Comparison of ENCODE assay signal across 4 cellular contexts in genomic region chr10:21423338-21423737, GRCh38.
TF ChIP-seq lines count a peak whose summit lies in the region.

No MANE protein-coding gene starts in this region.

TF ChIP-seq in GM23338, 12 proteins besides CTCF, POLR2A, EP300 and RAD21 (continues in another document):
- TF ChIP-seq REST (IDR thresholded peaks at IDR 0.05; ENCODE audit: unreplicated experiment) (no peak), POLR2AphosphoS5 (IDR thresholded peaks at IDR 0.05; ENCODE audit: low read depth) (no peak), CREB1 (CRISPR knock-in tag; IDR thresholded peaks at IDR 0.05; ENCODE audit: low read depth) (no peak)

TF ChIP-seq in K562, 482 proteins besides CTCF, POLR2A, EP300 and RAD21 (continues in another document):
- TF ChIP-seq TAF9B (IDR thresholded peaks at IDR 0.05; ENCODE audit: partially characterized antibody): no peak
- no peak for TF ChIP-seq RBM39 (optimal IDR thresholded peaks at IDR 0.05; ENCODE audit: low read depth, low read length)
- no peak for TF ChIP-seq AFF1 (IDR thresholded peaks at IDR 0.05; ENCODE audit: low read depth in 1 of 2, partially characterized antibody in 2 of 2)
- TF ChIP-seq PCBP1 (IDR thresholded peaks at IDR 0.05; ENCODE audit: low read depth, low read length, poor library complexity, severe bottlenecking): no peak
- peak in 1 of 2 experiments; percentile 57; a peak in 1 of 4 replicates for TF ChIP-seq MCM7 (IDR thresholded peaks at IDR 0.05)
- TF ChIP-seq ZC3H11A (IDR thresholded peaks at IDR 0.05; ENCODE audit: low read depth, low read length): no peak
- TF ChIP-seq ZNF512 (tag; IDR thresholded peaks at IDR 0.05): peak; percentile 66
- TF ChIP-seq HBP1 (CRISPR knock-in tag; IDR thresholded peaks at IDR 0.05): 0 out of 2 replicates have a peak, but pooled peaks have one; percentile 39
- 0 out of 2 replicates have a peak, but pooled peaks have one; percentile 37 for TF ChIP-seq OTX1 (CRISPR knock-in tag; IDR thresholded peaks at IDR 0.05)

TF ChIP-seq in SK-N-SH, 30 proteins besides CTCF, POLR2A, EP300 and RAD21:
- TF ChIP-seq ELF1 (IDR thresholded peaks at IDR 0.05) (no peak), USF2 (IDR thresholded peaks at IDR 0.05; ENCODE audit: borderline replicate concordance, low read depth, low read length) (no peak), ZBTB33 (IDR thresholded peaks at IDR 0.05; ENCODE audit: borderline replicate concordance, low read depth) (no peak), EZH2phosphoT487 (IDR thresholded peaks at IDR 0.05; ENCODE audit: borderline replicate concordance, low read depth) (no peak), IRF3 (IDR thresholded peaks at IDR 0.05; ENCODE audit: low read depth, low read length) (no peak), MAX (IDR thresholded peaks at IDR 0.05; ENCODE audit: low read depth) (no peak), RCOR1 (IDR thresholded peaks at IDR 0.05; ENCODE audit: low read length) (no peak), REST (IDR thresholded peaks at IDR 0.05; ENCODE audit: low read depth, low read length) (no peak), PBX3 (IDR thresholded peaks at IDR 0.05) (no peak), POLR2AphosphoS5 (IDR thresholded peaks at IDR 0.05; ENCODE audit: low read depth, low read length) (no peak), GABPA (IDR thresholded peaks at IDR 0.05; ENCODE audit: low read depth) (no peak), SIN3A (IDR thresholded peaks at IDR 0.05; ENCODE audit: borderline replicate concordance, low read depth, low read length) (no peak), JUND (IDR thresholded peaks at IDR 0.05) (no peak), RFX5 (IDR thresholded peaks at IDR 0.05; ENCODE audit: low read length) (no peak), CHD2 (IDR thresholded peaks at IDR 0.05; ENCODE audit: low read length, partially characterized antibody) (no peak), TCF12 (IDR thresholded peaks at IDR 0.05) (no peak), GATA2 (CRISPR knock-in tag; IDR thresholded peaks at IDR 0.05) (no peak)

TF ChIP-seq in SK-N-SH treated with all-trans-retinoic acid at 6 μM for 48 hours, 23 proteins besides CTCF, POLR2A, EP300 and RAD21:
- TF ChIP-seq ZFP3 (CRISPR knock-in tag; IDR thresholded peaks at IDR 0.05) (no peak), ZC3H10 (CRISPR knock-in tag; IDR thresholded peaks at IDR 0.05) (no peak), RARB (CRISPR knock-in tag; IDR thresholded peaks at IDR 0.05) (no peak), ZNF565 (CRISPR knock-in tag; conservative IDR thresholded peaks at IDR 0.05; ENCODE audit: low read depth) (no peak), ZNF70 (CRISPR knock-in tag; IDR thresholded peaks at IDR 0.05) (no peak), TOX (CRISPR knock-in tag; IDR thresholded peaks at IDR 0.05; ENCODE audit: borderline replicate concordance) (no peak), TCF4 (CRISPR knock-in tag; IDR thresholded peaks at IDR 0.05; ENCODE audit: borderline replicate concordance) (no peak), ISL1 (CRISPR knock-in tag; IDR thresholded peaks at IDR 0.05) (no peak), GLIS3 (CRISPR knock-in tag; IDR thresholded peaks at IDR 0.05) (no peak)
